17 cellular contexts compared by ENCODE assay signal in the genomic region with DNA sequence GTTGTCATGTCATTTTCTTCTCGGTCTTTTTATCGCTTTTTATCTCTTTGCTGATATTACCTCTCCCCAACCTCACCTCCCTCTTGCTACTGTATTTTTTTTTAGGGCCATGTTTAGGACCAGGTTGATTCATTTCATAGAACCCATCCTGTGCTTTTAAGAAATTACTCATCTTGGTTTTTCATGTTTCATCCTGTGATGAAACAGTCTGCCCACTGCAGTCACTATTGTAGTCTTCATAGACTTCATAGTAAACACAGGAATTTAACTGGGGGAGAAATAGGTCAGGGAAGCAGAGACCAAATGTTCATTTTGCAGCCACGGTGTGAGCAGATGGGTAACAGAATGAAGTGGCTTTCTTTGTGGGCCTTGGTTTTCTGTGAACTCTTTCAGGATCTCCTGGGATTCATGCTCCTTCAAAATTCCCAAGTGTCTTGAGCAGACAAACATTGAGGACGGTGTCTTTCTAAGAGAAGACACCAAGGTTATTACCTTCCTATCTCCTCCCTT.
DNase-seq lines count a peak whose midpoint lies in the region; ATAC-seq and TF ChIP-seq lines count a peak whose summit lies in the region.
"Had no signal": no experiment of that assay in that cellular context is flagged by ENCODE, and none has a peak within 500 bp of the region (broad histone marks: within the 10 kb centered on the region; RNA-seq: fewer than 3 reads in every experiment).

No MANE protein-coding gene starts in this region.

- H3K9me3 Mint-ChIP-seq in activated T-cell treated with anti-CD3 and anti-CD28 coated beads, Interleukin-2, amount 50 U/mL, for 72 hours = peaks cover 2 to 3% of the 10 kb centered on the region in 2 donors
- peaks cover 5% of the 10 kb centered on the region for H3K9me3 Mint-ChIP-seq in activated T-cell treated with anti-CD3 and anti-CD28 coated beads, Interleukin-2, amount 50 U/mL, for 24 hours
- H3K9me3 Mint-ChIP-seq: activated naive CD4-positive, alpha-beta T cell treated with anti-CD3 and anti-CD28 coated beads, Interleukin-2, amount 10 ng/mL, durations not matched to agents 7 days and 5 days had no signal

- no peak for DNase-seq in activated T-cell treated with anti-CD3 and anti-CD28 coated beads, Interleukin-2, amount 50 U/mL, for 72 hours
- DNase-seq in activated T-cell treated with anti-CD3 and anti-CD28 coated beads, Interleukin-2, amount 50 U/mL, for 24 hours = no peak
- DNase-seq in WERI-Rb-1 = no peak
- DNase-seq in AG08395 (ENCODE audit: low spot score) = no peak
- DNase-seq: activated CD4-positive, alpha-beta T cell treated with anti-CD3 and anti-CD28 coated beads, Interleukin-2, amount 10 ng/mL, durations not matched to agents 7 days and 5 days; activated naive CD4-positive, alpha-beta T cell treated with anti-CD3 and anti-CD28 coated beads, Interleukin-2, amount 10 ng/mL, durations not matched to agents 7 days and 5 days; Caco-2; foreskin fibroblast; GOT3; lower lobe of right lung; MM.1S; SHP77 had no signal

- H3K27me3 Mint-ChIP-seq in activated T-cell treated with anti-CD3 and anti-CD28 coated beads, Interleukin-2, amount 50 U/mL, for 72 hours (ENCODE audit: low read depth) = no peaks in the 10 kb centered on the region
- no peaks in the 10 kb centered on the region for H3K27me3 Mint-ChIP-seq in activated T-cell treated with anti-CD3 and anti-CD28 coated beads, Interleukin-2, amount 50 U/mL, for 24 hours
- H3K27me3 Mint-ChIP-seq: activated CD4-positive, alpha-beta T cell treated with anti-CD3 and anti-CD28 coated beads, Interleukin-2, amount 10 ng/mL, durations not matched to agents 7 days and 5 days; activated naive CD4-positive, alpha-beta T cell treated with anti-CD3 and anti-CD28 coated beads, Interleukin-2, amount 10 ng/mL, durations not matched to agents 7 days and 5 days; IgD-negative memory B cell had no signal

- H3K27me3 ChIP-seq in WERI-Rb-1 (ENCODE audit: insufficient read depth, low read depth, severe bottlenecking) = no peaks in the 10 kb centered on the region
- H3K27me3 ChIP-seq in gastroesophageal sphincter = no peaks in the 10 kb centered on the region

- H3K4me3 ChIP-seq in WERI-Rb-1 (ENCODE audit: low read depth, low read length) = no peak overlapping the region
- no peak overlapping the region for H3K4me3 ChIP-seq in gastroesophageal sphincter
- H3K4me3 ChIP-seq: lower lobe of right lung had no signal

- peaks cover 9% of the 10 kb centered on the region for H3K4me1 Mint-ChIP-seq in activated T-cell treated with anti-CD3 and anti-CD28 coated beads, Interleukin-2, amount 50 U/mL, for 72 hours (ENCODE audit: low read depth)
- H3K4me1 Mint-ChIP-seq in activated T-cell treated with anti-CD3 and anti-CD28 coated beads, Interleukin-2, amount 50 U/mL, for 24 hours (ENCODE audit: low read depth) = no peaks in the 10 kb centered on the region
- H3K4me1 Mint-ChIP-seq: activated CD4-positive, alpha-beta T cell treated with anti-CD3 and anti-CD28 coated beads, Interleukin-2, amount 10 ng/mL, durations not matched to agents 7 days and 5 days; activated naive CD4-positive, alpha-beta T cell treated with anti-CD3 and anti-CD28 coated beads, Interleukin-2, amount 10 ng/mL, durations not matched to agents 7 days and 5 days; IgD-negative memory B cell had no signal

- no peak overlapping the region for H3K4me3 Mint-ChIP-seq in activated T-cell treated with anti-CD3 and anti-CD28 coated beads, Interleukin-2, amount 50 U/mL, for 72 hours
- H3K4me3 Mint-ChIP-seq in activated T-cell treated with anti-CD3 and anti-CD28 coated beads, Interleukin-2, amount 50 U/mL, for 24 hours = no peak overlapping the region
- H3K4me3 Mint-ChIP-seq: activated CD4-positive, alpha-beta T cell treated with anti-CD3 and anti-CD28 coated beads, Interleukin-2, amount 10 ng/mL, durations not matched to agents 7 days and 5 days; activated naive CD4-positive, alpha-beta T cell treated with anti-CD3 and anti-CD28 coated beads, Interleukin-2, amount 10 ng/mL, durations not matched to agents 7 days and 5 days; IgD-negative memory B cell had no signal

- TF ChIP-seq POLR2A in gastroesophageal sphincter (IDR thresholded peaks at IDR 0.05) = no peak

- WGBS in gastroesophageal sphincter (ENCODE audit: low coverage in 1 of 2), 2 donors = 67 to 76% methylated on average over 3 to 4 of the region's 4 CpGs

- TF ChIP-seq CTCF in WERI-Rb-1 (IDR thresholded peaks at IDR 0.05; ENCODE audit: low read depth, low read length) (no peak), gastroesophageal sphincter (IDR thresholded peaks at IDR 0.05) (no peak)

- no peaks in the 10 kb centered on the region for H3K36me3 Mint-ChIP-seq in activated T-cell treated with anti-CD3 and anti-CD28 coated beads, Interleukin-2, amount 50 U/mL, for 72 hours (ENCODE audit: insufficient read depth in 2 of 2)
- H3K36me3 Mint-ChIP-seq in activated T-cell treated with anti-CD3 and anti-CD28 coated beads, Interleukin-2, amount 50 U/mL, for 24 hours (ENCODE audit: low read depth) = no peaks in the 10 kb centered on the region
- H3K36me3 Mint-ChIP-seq: activated naive CD4-positive, alpha-beta T cell treated with anti-CD3 and anti-CD28 coated beads, Interleukin-2, amount 10 ng/mL, durations not matched to agents 7 days and 5 days; IgD-negative memory B cell had no signal

- peak overlapping the region; percentile 66 for H3K27ac ChIP-seq in WERI-Rb-1
- H3K27ac ChIP-seq in gastroesophageal sphincter = no peak overlapping the region
- H3K27ac ChIP-seq: lower lobe of right lung had no signal

- H3K36me3 ChIP-seq in WERI-Rb-1 (no peaks in the 10 kb centered on the region), gastroesophageal sphincter (no peaks in the 10 kb centered on the region)
- H3K36me3 ChIP-seq: lower lobe of right lung had no signal

- H3K4me1 ChIP-seq in gastroesophageal sphincter = no peaks in the 10 kb centered on the region
- H3K4me1 ChIP-seq: Caco-2, lower lobe of right lung had no signal

- ATAC-seq in activated T-cell treated with anti-CD3 and anti-CD28 coated beads, Interleukin-2, amount 50 U/mL, for 72 hours (replicated peaks in 1 of 2) = peak; percentile 41 to 69
- peak; percentile 77 for ATAC-seq in HG03039 (IDR thresholded peaks at IDR 0.05; ENCODE audit: unreplicated experiment)
- ATAC-seq in GM18861 (IDR thresholded peaks at IDR 0.05; ENCODE audit: unreplicated experiment) = no peak
- ATAC-seq in gastroesophageal sphincter = no peak
- ATAC-seq in HG03108 (IDR thresholded peaks at IDR 0.05; ENCODE audit: unreplicated experiment) = no peak
- ATAC-seq: lower lobe of right lung had no signal

- H3K9me3 ChIP-seq in WERI-Rb-1 (ENCODE audit: severe bottlenecking) = peaks cover 4% of the 10 kb centered on the region
- H3K9me3 ChIP-seq in gastroesophageal sphincter = peaks cover 0 to 3% (median 0%) of the 10 kb centered on the region in 3 donors
- H3K9me3 ChIP-seq: Caco-2, lower lobe of right lung had no signal

- H3K27ac Mint-ChIP-seq in activated T-cell treated with anti-CD3 and anti-CD28 coated beads, Interleukin-2, amount 50 U/mL, for 72 hours = no peak overlapping the region
- H3K27ac Mint-ChIP-seq in activated T-cell treated with anti-CD3 and anti-CD28 coated beads, Interleukin-2, amount 50 U/mL, for 24 hours = no peak overlapping the region
- H3K27ac Mint-ChIP-seq: activated CD4-positive, alpha-beta T cell treated with anti-CD3 and anti-CD28 coated beads, Interleukin-2, amount 10 ng/mL, durations not matched to agents 7 days and 5 days; activated naive CD4-positive, alpha-beta T cell treated with anti-CD3 and anti-CD28 coated beads, Interleukin-2, amount 10 ng/mL, durations not matched to agents 7 days and 5 days; IgD-negative memory B cell had no signal

- TF ChIP-seq EP300 in gastroesophageal sphincter (IDR thresholded peaks at IDR 0.05) = no peak

Comparison
In these comparisons a context has a peak if more than half of its experiments do, and no peak if none do; other contexts are left out.
1. ATAC-seq: peak in activated T-cell treated with anti-CD3 and anti-CD28 coated beads, Interleukin-2, amount 50 U/mL, for 72 hours (2 of 2) and HG03039 (single experiment); none in GM18861 (single experiment), gastroesophageal sphincter (single experiment) and HG03108 (single experiment).